1 cellular context compared by ENCODE assay signal in the genomic region with DNA sequence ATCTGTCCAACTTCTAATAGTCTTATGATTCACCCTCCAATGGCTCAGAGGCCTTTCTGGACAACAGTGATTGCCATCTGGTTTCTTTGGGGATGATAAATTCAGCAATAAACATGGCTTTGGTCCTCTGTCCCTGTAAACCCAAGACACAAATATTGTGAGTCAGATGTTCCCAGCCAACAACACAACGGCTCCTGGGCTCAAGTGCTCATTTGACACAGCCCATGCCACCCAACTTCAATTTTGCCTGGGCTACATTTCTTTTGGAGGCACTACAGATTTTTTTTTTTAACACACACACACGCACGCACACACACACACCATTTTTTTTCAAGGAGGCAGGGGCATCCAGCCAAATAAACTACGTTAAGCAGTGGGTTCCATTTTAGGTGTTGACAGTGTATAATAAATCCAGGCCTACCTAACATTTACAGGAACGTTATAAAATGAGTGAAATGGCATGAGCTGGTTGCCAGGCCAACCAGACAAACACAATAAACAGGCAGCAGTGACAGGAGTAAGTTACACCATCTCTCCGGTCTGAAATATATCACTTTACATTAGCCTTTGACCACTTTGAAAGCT.
TF ChIP-seq lines count a peak whose summit lies in the region.

No MANE protein-coding gene starts in this region.

TF ChIP-seq in HepG2, 621 proteins besides CTCF, POLR2A, EP300 and RAD21 (continued from another document):
- TF ChIP-seq, protein P1, sequence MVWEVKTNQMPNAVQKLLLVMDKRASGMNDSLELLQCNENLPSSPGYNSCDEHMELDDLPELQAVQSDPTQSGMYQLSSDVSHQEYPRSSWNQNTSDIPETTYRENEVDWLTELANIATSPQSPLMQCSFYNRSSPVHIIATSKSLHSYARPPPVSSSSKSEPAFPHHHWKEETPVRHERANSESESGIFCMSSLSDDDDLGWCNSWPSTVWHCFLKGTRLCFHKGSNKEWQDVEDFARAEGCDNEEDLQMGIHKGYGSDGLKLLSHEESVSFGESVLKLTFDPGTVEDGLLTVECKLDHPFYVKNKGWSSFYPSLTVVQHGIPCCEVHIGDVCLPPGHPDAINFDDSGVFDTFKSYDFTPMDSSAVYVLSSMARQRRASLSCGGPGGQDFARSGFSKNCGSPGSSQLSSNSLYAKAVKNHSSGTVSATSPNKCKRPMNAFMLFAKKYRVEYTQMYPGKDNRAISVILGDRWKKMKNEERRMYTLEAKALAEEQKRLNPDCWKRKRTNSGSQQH (CRISPR knock-in tag; IDR thresholded peaks at IDR 0.05; ENCODE audit: low read depth): no peak
- TF ChIP-seq ZNF235 (CRISPR knock-in tag; IDR thresholded peaks at IDR 0.05; ENCODE audit: borderline replicate concordance) (no peak), ZFP36L1 (CRISPR knock-in tag; IDR thresholded peaks at IDR 0.05) (no peak), ARNT2 (CRISPR knock-in tag; IDR thresholded peaks at IDR 0.05; ENCODE audit: low read depth) (no peak), ZNF615 (CRISPR knock-in tag; IDR thresholded peaks at IDR 0.05; ENCODE audit: borderline replicate concordance) (no peak)
- TF ChIP-seq, protein P2, sequence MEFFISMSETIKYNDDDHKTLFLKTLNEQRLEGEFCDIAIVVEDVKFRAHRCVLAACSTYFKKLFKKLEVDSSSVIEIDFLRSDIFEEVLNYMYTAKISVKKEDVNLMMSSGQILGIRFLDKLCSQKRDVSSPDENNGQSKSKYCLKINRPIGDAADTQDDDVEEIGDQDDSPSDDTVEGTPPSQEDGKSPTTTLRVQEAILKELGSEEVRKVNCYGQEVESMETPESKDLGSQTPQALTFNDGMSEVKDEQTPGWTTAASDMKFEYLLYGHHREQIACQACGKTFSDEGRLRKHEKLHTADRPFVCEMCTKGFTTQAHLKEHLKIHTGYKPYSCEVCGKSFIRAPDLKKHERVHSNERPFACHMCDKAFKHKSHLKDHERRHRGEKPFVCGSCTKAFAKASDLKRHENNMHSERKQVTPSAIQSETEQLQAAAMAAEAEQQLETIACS (CRISPR knock-in tag; IDR thresholded peaks at IDR 0.05): no peak
